Comparison of ENCODE assay signal across 1 cellular context in the genomic region with DNA sequence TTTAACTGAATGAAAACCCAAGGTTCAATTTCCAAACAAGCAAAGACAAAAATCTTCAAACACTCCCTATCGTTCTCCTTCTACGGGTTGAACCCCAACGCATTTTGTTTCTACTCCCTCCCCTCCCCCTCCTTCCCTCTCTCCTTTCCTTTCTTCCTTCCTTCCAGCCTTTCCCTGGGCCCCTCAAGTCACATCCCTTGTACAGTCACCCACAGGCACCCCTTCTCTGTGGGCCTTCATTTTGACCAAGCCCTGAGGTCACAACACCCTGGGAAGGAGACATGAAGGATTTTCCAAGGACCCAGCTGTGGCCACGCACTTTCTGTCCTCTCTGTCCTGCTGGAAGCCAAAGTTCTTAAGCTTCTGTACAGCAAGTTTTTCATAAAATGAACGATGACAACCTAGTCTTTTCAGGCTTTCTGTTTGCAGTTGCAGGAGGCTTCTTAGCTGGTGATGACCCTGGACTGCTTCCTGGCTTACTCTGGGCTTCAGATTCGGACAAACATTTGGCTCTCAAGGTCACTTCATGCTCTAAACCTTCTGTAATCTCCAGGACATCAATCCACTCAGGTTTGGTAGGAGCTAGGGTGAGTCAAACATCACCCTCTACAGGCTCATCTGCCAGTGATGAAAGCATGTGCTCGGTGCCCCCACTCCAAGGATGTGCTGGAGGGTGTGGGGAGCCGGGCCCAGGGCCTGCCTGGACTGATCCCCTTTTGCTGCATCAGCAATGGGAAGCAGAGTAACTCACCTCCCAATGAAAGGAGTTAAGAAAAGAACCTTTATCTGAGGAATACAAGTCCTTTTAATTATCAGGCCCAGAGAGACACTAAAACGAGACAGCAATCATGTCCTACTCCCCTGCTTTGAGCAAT.
TF ChIP-seq lines count a peak whose summit lies in the region.

No MANE protein-coding gene starts in this region.

TF ChIP-seq in IMR-90, 13 proteins besides CTCF, POLR2A, EP300 and RAD21:
- TF ChIP-seq, protein P1, sequence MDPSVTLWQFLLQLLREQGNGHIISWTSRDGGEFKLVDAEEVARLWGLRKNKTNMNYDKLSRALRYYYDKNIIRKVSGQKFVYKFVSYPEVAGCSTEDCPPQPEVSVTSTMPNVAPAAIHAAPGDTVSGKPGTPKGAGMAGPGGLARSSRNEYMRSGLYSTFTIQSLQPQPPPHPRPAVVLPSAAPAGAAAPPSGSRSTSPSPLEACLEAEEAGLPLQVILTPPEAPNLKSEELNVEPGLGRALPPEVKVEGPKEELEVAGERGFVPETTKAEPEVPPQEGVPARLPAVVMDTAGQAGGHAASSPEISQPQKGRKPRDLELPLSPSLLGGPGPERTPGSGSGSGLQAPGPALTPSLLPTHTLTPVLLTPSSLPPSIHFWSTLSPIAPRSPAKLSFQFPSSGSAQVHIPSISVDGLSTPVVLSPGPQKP (IDR thresholded peaks at IDR 0.05; ENCODE audit: borderline replicate concordance, low read depth, low read length) = no peak
- TF ChIP-seq, protein P2, sequence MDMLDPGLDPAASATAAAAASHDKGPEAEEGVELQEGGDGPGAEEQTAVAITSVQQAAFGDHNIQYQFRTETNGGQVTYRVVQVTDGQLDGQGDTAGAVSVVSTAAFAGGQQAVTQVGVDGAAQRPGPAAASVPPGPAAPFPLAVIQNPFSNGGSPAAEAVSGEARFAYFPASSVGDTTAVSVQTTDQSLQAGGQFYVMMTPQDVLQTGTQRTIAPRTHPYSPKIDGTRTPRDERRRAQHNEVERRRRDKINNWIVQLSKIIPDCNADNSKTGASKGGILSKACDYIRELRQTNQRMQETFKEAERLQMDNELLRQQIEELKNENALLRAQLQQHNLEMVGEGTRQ (IDR thresholded peaks at IDR 0.05; ENCODE audit: low read depth, low read length) = no peak
- TF ChIP-seq FOS (IDR thresholded peaks at IDR 0.05; ENCODE audit: low read depth, low read length) = no peak
- TF ChIP-seq NFE2L2 (IDR thresholded peaks at IDR 0.05; ENCODE audit: low read depth, low read length) = no peak
